In genomic region chr11:116930177-116930576, GRCh38 we compare ENCODE assay signal across 8 cellular contexts.
DNase-seq lines count a peak whose midpoint lies in the region; ATAC-seq and TF ChIP-seq lines count a peak whose summit lies in the region.

No MANE protein-coding gene starts in this region.

- H3K27me3 Mint-ChIP-seq in HFFc6 (ENCODE audit: insufficient read depth), result peaks cover 1% of the 10 kb centered on the region; the same call in 1 of the 2 replicates

- peak overlapping the region; percentile 35; the same call in 1 of the 2 replicates for H3K4me3 Mint-ChIP-seq in HFFc6

- no peak overlapping the region for H3K27ac Mint-ChIP-seq in HFFc6

- peaks cover 0 to 50% (median 39%) of the 10 kb centered on the region in 4 donors for H3K4me1 ChIP-seq in sigmoid colon

- intact Hi-C loops in sigmoid colon (cut with DNase I), result no loop called here

- TF ChIP-seq POLR2A in sigmoid colon (IDR thresholded peaks at IDR 0.05), result no peak

- WGBS in sigmoid colon, 2 donors, result 20 to 57% methylated on average over 4 of the region's 4 CpGs

- H3K9me3 ChIP-seq in sigmoid colon, result no peaks in the 10 kb centered on the region

- H3K9me3 Mint-ChIP-seq in HFFc6, result no peaks in the 10 kb centered on the region

- TF ChIP-seq CTCF in HFFc6 (IDR thresholded peaks at IDR 0.05) (no peak), sigmoid colon (IDR thresholded peaks at IDR 0.05) (no peak)

- DNase-seq in HFFc6 (no peak), fibroblast of peridontal ligament (ENCODE audit: extremely low read depth) (peak; percentile 60), sigmoid colon (no peak), cerebellar cortex (ENCODE audit: low spot score) (no peak)
- DNase-seq in activated CD4-positive, alpha-beta T cell treated with anti-CD3 and anti-CD28 coated beads, Interleukin-2, amount 50 U/mL, for 1 hour, result peak; percentile 22

- H3K36me3 ChIP-seq in sigmoid colon, result peaks cover 0 to 21% (median 4%) of the 10 kb centered on the region in 4 donors

- H3K27me3 ChIP-seq in sigmoid colon, result no peaks in the 10 kb centered on the region

- ATAC-seq in HG02970 (IDR thresholded peaks at IDR 0.05; ENCODE audit: low FRiP score, unreplicated experiment), result no peak
- no peak for ATAC-seq in GM21526 (IDR thresholded peaks at IDR 0.05; ENCODE audit: low FRiP score, unreplicated experiment)
- ATAC-seq in GM21717 (IDR thresholded peaks at IDR 0.05; ENCODE audit: unreplicated experiment), result no peak

- peaks cover 10% of the 10 kb centered on the region for H3K36me3 Mint-ChIP-seq in HFFc6 (ENCODE audit: low read depth)

- H3K4me3 ChIP-seq in sigmoid colon, result peak overlapping the region in 3 of 4 donors; percentile 27 to 38 (median 35)

- peaks cover 30% of the 10 kb centered on the region for H3K4me1 Mint-ChIP-seq in HFFc6 (ENCODE audit: low read depth)

- peak overlapping the region; percentile 66 to 77 (median 71) for H3K27ac ChIP-seq in sigmoid colon

- TF ChIP-seq EP300 in sigmoid colon (IDR thresholded peaks at IDR 0.05), result no peak

Comparison
In these comparisons a context has a peak if more than half of its experiments do, and no peak if none do; other contexts are left out.
1. DNase-seq: peak in activated CD4-positive, alpha-beta T cell treated with anti-CD3 and anti-CD28 coated beads, Interleukin-2, amount 50 U/mL, for 1 hour (single experiment) and fibroblast of peridontal ligament (single experiment); none in HFFc6 (single experiment), sigmoid colon (single experiment) and cerebellar cortex (single experiment).